ENCODE assay signal across 14 cellular contexts in genomic region chr6:170132561-170132991, GRCh38.
"Had no signal": no experiment of that assay in that cellular context is flagged by ENCODE, and none has a peak within 500 bp of the region (broad histone marks: within the 10 kb centered on the region; RNA-seq: fewer than 3 reads in every experiment).

No MANE protein-coding gene starts in this region.

- ATAC-seq: activated CD4-positive, CD25-positive, alpha-beta regulatory T cell treated with anti-CD3 and anti-CD28 coated beads, Interleukin-2, amount 50 U/mL, for 24 hours; body of pancreas; esophagus mucosa; left colon had no signal

- H3K36me3 ChIP-seq: ovary, SJCRH30, transverse colon had no signal

- H3K27ac ChIP-seq: body of pancreas, ovary, SJCRH30, skin epidermis, transverse colon had no signal

- H3K27me3 ChIP-seq: body of pancreas, ovary, SJCRH30, transverse colon had no signal

- H3K4me3 ChIP-seq: body of pancreas, ovary, SJCRH30, skin epidermis, transverse colon had no signal

- DNase-seq: activated CD4-positive, alpha-beta T cell treated with anti-CD3 and anti-CD28 coated beads, Interleukin-2, amount 50 U/mL, for 48 hours; cerebellar nuclear complex; dermis blood vessel endothelial cell; hippocampal formation; mammary epithelial cell; nephron progenitor cell; SJCRH30; transverse colon had no signal

- H3K9me3 ChIP-seq: body of pancreas, ovary, SJCRH30, transverse colon had no signal
